Comparison of ENCODE assay signal across 18 cellular contexts in the genomic region with DNA sequence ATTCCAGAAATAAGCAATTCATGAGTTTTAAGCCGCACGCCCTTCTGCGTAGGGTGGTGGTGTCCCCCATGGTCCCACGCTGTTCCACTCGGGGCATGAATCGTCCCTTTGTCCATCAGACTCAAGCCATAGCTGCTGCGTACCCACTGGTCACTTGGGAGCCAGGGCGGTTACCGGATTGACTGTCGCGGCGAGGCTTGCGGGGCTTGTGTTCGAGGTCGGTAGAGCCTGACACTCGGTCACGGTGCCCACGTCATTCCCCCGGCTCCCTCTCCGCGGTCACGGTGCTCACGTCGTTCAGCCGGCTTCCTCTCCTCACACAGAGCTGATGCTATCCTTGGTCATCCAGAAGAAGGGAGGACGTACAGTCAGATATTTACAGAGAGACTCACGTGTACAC.
DNase-seq lines count a peak whose midpoint lies in the region; ATAC-seq and TF ChIP-seq lines count a peak whose summit lies in the region.
"Had no signal": no experiment of that assay in that cellular context is flagged by ENCODE, and none has a peak within 500 bp of the region (broad histone marks: within the 10 kb centered on the region; RNA-seq: fewer than 3 reads in every experiment).

No MANE protein-coding gene starts in this region.

- peaks cover 9% of the 10 kb centered on the region for H3K9me3 Mint-ChIP-seq in activated T-helper 1 cell treated with anti-CD3 and anti-CD28 coated beads, Interleukin-12 subunit alpha, Interleukin-12 subunit beta, Interleukin-2, Interleukin-4 antibody, amounts not matched to agents 30 ng/mL and 10 ng/mL and 1 ng/mL, durations not matched to agents 14 hours and 24 hours and 36 hours

- no peak overlapping the region for H3K4me3 Mint-ChIP-seq in activated T-helper 1 cell treated with anti-CD3 and anti-CD28 coated beads, Interleukin-12 subunit alpha, Interleukin-12 subunit beta, Interleukin-2, Interleukin-4 antibody, amounts not matched to agents 30 ng/mL and 10 ng/mL and 1 ng/mL, durations not matched to agents 14 hours and 24 hours and 36 hours
- H3K4me3 Mint-ChIP-seq: B cell; CD4-positive, alpha-beta T cell; CD8-positive, alpha-beta T cell had no signal

- no peak overlapping the region for H2BK5ac ChIP-seq in neuronal stem cell (ENCODE audit: low read length)

- no peak overlapping the region for H4K91ac ChIP-seq in neuronal stem cell (ENCODE audit: low read depth, low read length, poor library complexity)

- no peak overlapping the region for H3K27ac Mint-ChIP-seq in activated T-helper 1 cell treated with anti-CD3 and anti-CD28 coated beads, Interleukin-12 subunit alpha, Interleukin-12 subunit beta, Interleukin-2, Interleukin-4 antibody, amounts not matched to agents 30 ng/mL and 10 ng/mL and 1 ng/mL, durations not matched to agents 14 hours and 24 hours and 36 hours
- H3K27ac Mint-ChIP-seq: B cell; CD4-positive, alpha-beta T cell; CD8-positive, alpha-beta T cell had no signal

- 91% methylated on average over 27 of the region's 27 CpGs for WGBS in right cardiac atrium
- WGBS in neuronal stem cell (ENCODE audit: extremely low coverage in 2 of 2, insufficient read length in 2 of 2, insufficient replicate concordance in 1 of 2), 2 donors = no CpG with 5 or more reads among the region's 27 CpGs

- H3K27me3 Mint-ChIP-seq in activated T-helper 1 cell treated with anti-CD3 and anti-CD28 coated beads, Interleukin-12 subunit alpha, Interleukin-12 subunit beta, Interleukin-2, Interleukin-4 antibody, amounts not matched to agents 30 ng/mL and 10 ng/mL and 1 ng/mL, durations not matched to agents 14 hours and 24 hours and 36 hours (ENCODE audit: insufficient read depth) = no peaks in the 10 kb centered on the region
- H3K27me3 Mint-ChIP-seq: B cell; CD4-positive, alpha-beta T cell had no signal

- peak overlapping the region; percentile 71 for H3K18ac ChIP-seq in neuronal stem cell (ENCODE audit: low read length)

- H3K23ac ChIP-seq in neuronal stem cell (ENCODE audit: low read depth, low read length, poor library complexity) = no peak overlapping the region

- H3K4me1 ChIP-seq in right cardiac atrium (ENCODE audit: control insufficient read depth, insufficient read depth, low read length) (no peaks in the 10 kb centered on the region), right atrium auricular region (no peaks in the 10 kb centered on the region), neuronal stem cell (ENCODE audit: control insufficient read depth in 2 of 2, insufficient read depth in 1 of 2, low read depth in 1 of 2, low read length in 2 of 2) (no peaks in the 10 kb centered on the region)
- H3K4me1 ChIP-seq: Caco-2 had no signal

- H3K9me3 ChIP-seq in right cardiac atrium (ENCODE audit: control insufficient read depth, low read length) = no peaks in the 10 kb centered on the region
- peaks cover 0 to 7% of the 10 kb centered on the region in 2 donors for H3K9me3 ChIP-seq in right atrium auricular region
- peaks cover 3 to 7% of the 10 kb centered on the region in 2 donors for H3K9me3 ChIP-seq in neuronal stem cell (replicated peaks in 1 of 2; ENCODE audit: control insufficient read depth in 2 of 2, insufficient read depth in 1 of 2, low read depth in 1 of 2, low read length in 2 of 2)
- H3K9me3 ChIP-seq: A549 had no signal

- no peak overlapping the region for H4K8ac ChIP-seq in neuronal stem cell (ENCODE audit: low read depth, low read length)

- H2AFZ ChIP-seq in neuronal stem cell (ENCODE audit: low read length) = no peak overlapping the region

- no peak overlapping the region for H2BK120ac ChIP-seq in neuronal stem cell (ENCODE audit: low read depth, low read length)

- H3K4me1 Mint-ChIP-seq in activated T-helper 1 cell treated with anti-CD3 and anti-CD28 coated beads, Interleukin-12 subunit alpha, Interleukin-12 subunit beta, Interleukin-2, Interleukin-4 antibody, amounts not matched to agents 30 ng/mL and 10 ng/mL and 1 ng/mL, durations not matched to agents 14 hours and 24 hours and 36 hours (ENCODE audit: low read depth) = no peaks in the 10 kb centered on the region
- H3K4me1 Mint-ChIP-seq: B cell had no signal

- no peak overlapping the region for H2AK5ac ChIP-seq in neuronal stem cell (ENCODE audit: low read depth, low read length)

- no peaks in the 10 kb centered on the region for H3K36me3 Mint-ChIP-seq in activated T-helper 1 cell treated with anti-CD3 and anti-CD28 coated beads, Interleukin-12 subunit alpha, Interleukin-12 subunit beta, Interleukin-2, Interleukin-4 antibody, amounts not matched to agents 30 ng/mL and 10 ng/mL and 1 ng/mL, durations not matched to agents 14 hours and 24 hours and 36 hours (ENCODE audit: low read depth)
- H3K36me3 Mint-ChIP-seq: CD8-positive, alpha-beta T cell had no signal

- DNase-seq in right cardiac atrium (peak in 2 of 3 donors; percentile 25 to 26), right atrium auricular region (ENCODE audit: low spot score) (no peak), neuronal stem cell (ENCODE audit: low spot score) (no peak), sciatic nerve (ENCODE audit: low spot score) (no peak)
- DNase-seq in activated CD4-positive, CD25-positive, alpha-beta regulatory T cell (lab: John Stamatoyannopoulos, UW) = no peak
- DNase-seq in activated T-helper 1 cell treated with anti-CD3 and anti-CD28 coated beads, Interleukin-12 subunit alpha, Interleukin-12 subunit beta, Interleukin-2, Interleukin-4 antibody, amounts not matched to agents 30 ng/mL and 10 ng/mL and 1 ng/mL, durations not matched to agents 14 hours and 24 hours and 36 hours (ENCODE audit: low spot score) = no peak
- DNase-seq: AML-193; Caco-2; Calu3; CD4-positive, alpha-beta T cell; CD8-positive, alpha-beta T cell; DMS79 treated with DMSO at 0.1 percent for 48 hours; GF-D8 had no signal

- H3K27ac ChIP-seq in right cardiac atrium (ENCODE audit: low read length) = no peak overlapping the region
- H3K27ac ChIP-seq in right atrium auricular region = no peak overlapping the region
- H3K27ac ChIP-seq in neuronal stem cell (replicated peaks; ENCODE audit: low read length) = no peak overlapping the region
- H3K27ac ChIP-seq: 22Rv1; A549; BLaER1 treated with 17β-estradiol and CSF1 and Interleukin-3, amounts not matched to agents 10 nM and 100 nM; C4-2B had no signal

- H3K27me3 ChIP-seq in right cardiac atrium (ENCODE audit: control insufficient read depth, insufficient read depth) = no peaks in the 10 kb centered on the region
- H3K27me3 ChIP-seq in right atrium auricular region = no peaks in the 10 kb centered on the region
- peaks cover 0 to 2% (median 0%) of the 10 kb centered on the region in 3 experiments for H3K27me3 ChIP-seq in neuronal stem cell (ENCODE audit: control insufficient read depth in 3 of 3, insufficient read depth in 3 of 3, low read depth in 1 of 3, low read length in 3 of 3)

- H3K14ac ChIP-seq in neuronal stem cell (ENCODE audit: low read length) = no peak overlapping the region

- H2BK15ac ChIP-seq in neuronal stem cell (ENCODE audit: low read length) = no peak overlapping the region

- H3K36me3 ChIP-seq in right atrium auricular region (no peaks in the 10 kb centered on the region), neuronal stem cell (replicated peaks in 1 of 2; ENCODE audit: control insufficient read depth in 2 of 2, insufficient read depth in 2 of 2, low read length in 2 of 2) (peaks cover 0 to 10% of the 10 kb centered on the region in 2 donors)

- intact Hi-C loops in right cardiac atrium (cut with DNase I) (no loop called here), sciatic nerve (cut with DNase I) (no loop called here)
- intact Hi-C loops in activated T-helper 1 cell treated with anti-CD3 and anti-CD28 coated beads, Interleukin-12 subunit alpha, Interleukin-12 subunit beta, Interleukin-2, Interleukin-4 antibody, amounts not matched to agents 30 ng/mL and 10 ng/mL and 1 ng/mL, durations not matched to agents 14 hours and 24 hours and 36 hours (cut with micrococcal nuclease) = no loop called here

- H2BK12ac ChIP-seq in neuronal stem cell (ENCODE audit: low read length) = no peak overlapping the region

- peaks cover 24% of the 10 kb centered on the region for H3K79me1 ChIP-seq in neuronal stem cell (ENCODE audit: low read depth, low read length)

- H3K4me2 ChIP-seq in neuronal stem cell (ENCODE audit: insufficient read depth, low read length, poor library complexity, severe bottlenecking) = no peak overlapping the region
- H3K4me2 ChIP-seq: A549; BLaER1 treated with 17β-estradiol and CSF1 and Interleukin-3, amounts not matched to agents 10 nM and 100 nM had no signal

- no peak overlapping the region for H3K9ac ChIP-seq in neuronal stem cell (ENCODE audit: low read depth, low read length, poor library complexity)
- H3K9ac ChIP-seq: BLaER1 treated with 17β-estradiol and CSF1 and Interleukin-3, amounts not matched to agents 10 nM and 100 nM had no signal

- H3K4ac ChIP-seq in neuronal stem cell (ENCODE audit: low read length) = no peak overlapping the region

- TF ChIP-seq CTCF in right atrium auricular region (IDR thresholded peaks at IDR 0.05) = no peak

- H3K4me3 ChIP-seq in right cardiac atrium (ENCODE audit: low read length) (no peak overlapping the region), right atrium auricular region (no peak overlapping the region), neuronal stem cell (ENCODE audit: low read length in 2 of 2) (no peak overlapping the region)
- H3K4me3 ChIP-seq: A549; BLaER1 treated with 17β-estradiol and CSF1 and Interleukin-3, amounts not matched to agents 10 nM and 100 nM had no signal

- no peak for ATAC-seq in right cardiac atrium
- ATAC-seq in sciatic nerve = peak; percentile 38
- ATAC-seq: A549; CD8-positive, alpha-beta T cell had no signal

Comparison
In these comparisons a context has a peak if more than half of its experiments do, and no peak if none do; other contexts are left out.
1. DNase-seq: peak in right cardiac atrium (2 of 3); none in right atrium auricular region (single experiment), neuronal stem cell (single experiment), sciatic nerve (single experiment), activated CD4-positive, CD25-positive, alpha-beta regulatory T cell (0 of 4) and activated T-helper 1 cell treated with anti-CD3 and anti-CD28 coated beads, Interleukin-12 subunit alpha, Interleukin-12 subunit beta, Interleukin-2, Interleukin-4 antibody, amounts not matched to agents 30 ng/mL and 10 ng/mL and 1 ng/mL, durations not matched to agents 14 hours and 24 hours and 36 hours (single experiment).